ENCODE assay signal across 11 cellular contexts in the genomic region with DNA sequence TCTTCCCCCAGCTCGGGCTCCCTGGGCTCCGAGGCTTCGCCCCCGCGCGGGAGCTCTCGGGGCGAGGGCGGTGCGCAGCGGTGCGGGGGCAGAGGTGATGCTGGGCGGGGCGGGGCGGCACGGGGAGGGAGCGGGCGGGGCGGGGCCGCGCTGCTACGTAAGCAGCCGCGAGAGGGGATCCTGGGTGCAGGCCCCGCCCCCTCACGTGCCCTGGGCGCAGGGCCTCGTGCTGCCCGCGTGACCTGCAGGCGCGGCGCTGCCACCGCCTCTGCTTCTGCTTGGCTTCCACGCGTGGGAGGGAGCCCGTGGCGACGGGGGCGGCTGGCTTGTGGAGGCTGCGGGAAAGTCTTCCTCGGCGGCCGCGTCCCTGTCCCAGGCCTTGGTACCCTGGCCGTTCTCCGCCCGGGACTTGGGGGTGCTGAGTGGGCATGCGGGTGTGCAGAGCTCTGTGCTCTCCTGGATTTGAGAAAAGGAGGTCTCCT.
A peak's percentile ranks its signal among the peaks of the same experiment; 100 is the strongest.
DNase-seq lines count a peak whose midpoint lies in the region; ATAC-seq and TF ChIP-seq lines count a peak whose summit lies in the region.
"Had no signal": no experiment of that assay in that cellular context is flagged by ENCODE, and none has a peak within 500 bp of the region (broad histone marks: within the 10 kb centered on the region; RNA-seq: fewer than 3 reads in every experiment).

No MANE protein-coding gene starts in this region.

- peak overlapping the region in 2 of 4 donors; percentile 15 to 65 for H3K4me3 ChIP-seq in adrenal gland
- H3K4me3 ChIP-seq in iPS DF 6.9 (ENCODE audit: low read length): peak overlapping the region; percentile 37; the same call in 1 of the 2 replicates

- H3K27ac Mint-ChIP-seq in stimulated activated naive B cell treated with anti-CD40 and anti-IgM and Interleukin-4, amounts not matched to agents 10 μg/mL and 1 μg/mL and 100 μg/mL, for 72 hours: peak overlapping the region; percentile 52
- H3K27ac Mint-ChIP-seq: T-cell had no signal

- H3K27ac ChIP-seq in adrenal gland: peak overlapping the region in 2 of 5 donors; percentile 49 to 58
- no peak overlapping the region for H3K27ac ChIP-seq in iPS DF 6.9 (ENCODE audit: low read length)

- intact Hi-C loops in adrenal gland (cut with DNase I): no loop called here

- 19 to 93% (median 39%) methylated on average over 3 to 49 of the region's 49 CpGs for WGBS in adrenal gland, 4 donors
- no CpG with 5 or more reads among the region's 49 CpGs for WGBS in iPS DF 6.9 (ENCODE audit: insufficient coverage, insufficient read length)

- ATAC-seq in stimulated activated naive B cell treated with anti-CD40 and anti-IgM and Interleukin-4, amounts not matched to agents 10 μg/mL and 1 μg/mL and 100 μg/mL, for 72 hours (replicated peaks): no peak
- ATAC-seq in HG03457 (IDR thresholded peaks at IDR 0.05; ENCODE audit: unreplicated experiment): no peak

- no peaks in the 10 kb centered on the region for H3K27me3 ChIP-seq in adrenal gland
- H3K27me3 ChIP-seq in iPS DF 6.9 (ENCODE audit: control insufficient read depth, insufficient read depth, low read length): peaks cover 8% of the 10 kb centered on the region; the same call in 1 of the 2 replicates

- no peak for TF ChIP-seq POLR2A in adrenal gland (IDR thresholded peaks at IDR 0.05)

- no peak for TF ChIP-seq CTCF in adrenal gland (IDR thresholded peaks at IDR 0.05)

- no peak overlapping the region for H3K4me3 Mint-ChIP-seq in stimulated activated naive B cell treated with anti-CD40 and anti-IgM and Interleukin-4, amounts not matched to agents 10 μg/mL and 1 μg/mL and 100 μg/mL, for 72 hours
- H3K4me3 Mint-ChIP-seq: activated T-cell treated with anti-CD3 and anti-CD28 coated beads, Interleukin-2, amount 50 U/mL, for 4 hours; neural crest cell had no signal

- H3K9me3 Mint-ChIP-seq in stimulated activated naive B cell treated with anti-CD40 and anti-IgM and Interleukin-4, amounts not matched to agents 10 μg/mL and 1 μg/mL and 100 μg/mL, for 72 hours: peaks cover 0 to 5% of the 10 kb centered on the region in 2 donors
- H3K9me3 Mint-ChIP-seq: activated T-cell treated with anti-CD3 and anti-CD28 coated beads, Interleukin-2, amount 50 U/mL, for 4 hours; T-cell had no signal

- H3K4me1 Mint-ChIP-seq in stimulated activated naive B cell treated with anti-CD40 and anti-IgM and Interleukin-4, amounts not matched to agents 10 μg/mL and 1 μg/mL and 100 μg/mL, for 72 hours: peaks cover 0 to 3% of the 10 kb centered on the region in 2 donors

- H3K4me1 ChIP-seq in adrenal gland (replicated peaks in 1 of 2): peaks cover 0 to 3% of the 10 kb centered on the region in 2 donors
- peaks cover 1% of the 10 kb centered on the region; the same call in 1 of the 2 replicates for H3K4me1 ChIP-seq in iPS DF 6.9 (ENCODE audit: control insufficient read depth, insufficient read depth, low read length)

- DNase-seq in NCI-H2227 (lab: John Stamatoyannopoulos, UW; ENCODE audit: unreplicated experiment): peak; percentile 79
- DNase-seq in NCI-H2227 treated with DMSO at 0.1 percent for 48 hours (lab: John Stamatoyannopoulos, UW): no peak
- peak; percentile 64 to 81 (median 70) for DNase-seq in adrenal gland
- no peak for DNase-seq in iPS DF 6.9 (ENCODE audit: low read depth, low spot score)
- no peak for DNase-seq in stimulated activated naive B cell treated with anti-CD40 and anti-IgM and Interleukin-4, amounts not matched to agents 10 μg/mL and 1 μg/mL and 100 μg/mL, for 72 hours
- DNase-seq in RPMI8226: no peak
- no peak for DNase-seq in NCI-H82 treated with DMSO at 0.1 percent for 48 hours (lab: John Stamatoyannopoulos, UW; ENCODE audit: unreplicated experiment)
- DNase-seq: activated T-cell treated with anti-CD3 and anti-CD28 coated beads, Interleukin-2, amount 50 U/mL, for 4 hours had no signal

- peaks cover 2 to 5% of the 10 kb centered on the region in 2 donors for H3K36me3 Mint-ChIP-seq in stimulated activated naive B cell treated with anti-CD40 and anti-IgM and Interleukin-4, amounts not matched to agents 10 μg/mL and 1 μg/mL and 100 μg/mL, for 72 hours
- H3K36me3 Mint-ChIP-seq: T-cell had no signal

- H3K36me3 ChIP-seq in adrenal gland (replicated peaks in 1 of 2): no peaks in the 10 kb centered on the region
- H3K36me3 ChIP-seq in iPS DF 6.9 (ENCODE audit: control insufficient read depth, insufficient read depth, low read length): no peaks in the 10 kb centered on the region

- H3K27me3 Mint-ChIP-seq in stimulated activated naive B cell treated with anti-CD40 and anti-IgM and Interleukin-4, amounts not matched to agents 10 μg/mL and 1 μg/mL and 100 μg/mL, for 72 hours: peaks cover 49 to 59% of the 10 kb centered on the region in 2 donors

- H3K9me3 ChIP-seq in adrenal gland (replicated peaks in 1 of 3) (no peaks in the 10 kb centered on the region), iPS DF 6.9 (ENCODE audit: control insufficient read depth, insufficient read depth, low read length) (no peaks in the 10 kb centered on the region)

Comparison
In these comparisons a context has a peak if more than half of its experiments do, and no peak if none do; other contexts are left out.
1. DNase-seq: peak in NCI-H2227 (single experiment) and adrenal gland (7 of 7); none in NCI-H2227 treated with DMSO at 0.1 percent for 48 hours (single experiment), iPS DF 6.9 (single experiment), stimulated activated naive B cell treated with anti-CD40 and anti-IgM and Interleukin-4, amounts not matched to agents 10 μg/mL and 1 μg/mL and 100 μg/mL, for 72 hours (single experiment), RPMI8226 (single experiment) and NCI-H82 treated with DMSO at 0.1 percent for 48 hours (single experiment).